In the genomic region with DNA sequence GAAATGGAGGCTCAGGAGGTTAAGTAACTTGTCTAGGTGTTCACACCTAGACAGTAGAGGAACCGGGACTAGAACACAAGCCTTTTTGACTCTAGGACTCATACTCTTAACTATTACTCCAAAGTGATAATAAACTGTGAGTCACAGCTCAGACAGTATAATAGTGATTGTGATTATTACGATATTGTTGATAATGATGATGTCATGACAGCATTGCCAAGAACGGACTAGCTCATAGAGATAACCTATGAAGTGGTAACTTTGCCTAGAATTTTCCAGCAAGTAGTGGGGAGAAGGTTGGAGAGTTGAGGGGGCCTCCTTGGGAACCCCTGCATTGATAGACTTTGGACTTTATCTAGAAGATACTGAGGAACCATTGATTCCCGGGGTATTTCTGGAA, we compare ENCODE assay signal across 1 cellular context.
A peak's percentile ranks its signal among the peaks of the same experiment; 100 is the strongest.
TF ChIP-seq lines count a peak whose summit lies in the region.

No MANE protein-coding gene starts in this region.

TF ChIP-seq in HepG2, 621 proteins besides CTCF, POLR2A, EP300 and RAD21:
- TF ChIP-seq, protein P1, sequence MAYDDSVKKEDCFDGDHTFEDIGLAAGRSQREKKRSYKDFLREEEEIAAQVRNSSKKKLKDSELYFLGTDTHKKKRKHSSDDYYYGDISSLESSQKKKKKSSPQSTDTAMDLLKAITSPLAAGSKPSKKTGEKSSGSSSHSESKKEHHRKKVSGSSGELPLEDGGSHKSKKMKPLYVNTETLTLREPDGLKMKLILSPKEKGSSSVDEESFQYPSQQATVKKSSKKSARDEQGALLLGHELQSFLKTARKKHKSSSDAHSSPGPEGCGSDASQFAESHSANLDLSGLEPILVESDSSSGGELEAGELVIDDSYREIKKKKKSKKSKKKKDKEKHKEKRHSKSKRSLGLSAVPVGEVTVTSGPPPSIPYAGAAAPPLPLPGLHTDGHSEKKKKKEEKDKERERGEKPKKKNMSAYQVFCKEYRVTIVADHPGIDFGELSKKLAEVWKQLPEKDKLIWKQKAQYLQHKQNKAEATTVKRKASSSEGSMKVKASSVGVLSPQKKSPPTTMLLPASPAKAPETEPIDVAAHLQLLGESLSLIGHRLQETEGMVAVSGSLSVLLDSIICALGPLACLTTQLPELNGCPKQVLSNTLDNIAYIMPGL (CRISPR knock-in tag; IDR thresholded peaks at IDR 0.05; ENCODE audit: borderline replicate concordance in 1 of 2, low read depth in 1 of 2) = no peak
- peak; percentile 71 for TF ChIP-seq CREB1 (IDR thresholded peaks at IDR 0.05)
- no peak for TF ChIP-seq CREB1 (CRISPR knock-in tag; IDR thresholded peaks at IDR 0.05)
- TF ChIP-seq ATF7 (IDR thresholded peaks at IDR 0.05) = peak; percentile 86
- no peak for TF ChIP-seq ATF7 (CRISPR knock-in tag; IDR thresholded peaks at IDR 0.05)
